Comparison of ENCODE assay signal across 9 cellular contexts in the genomic region with DNA sequence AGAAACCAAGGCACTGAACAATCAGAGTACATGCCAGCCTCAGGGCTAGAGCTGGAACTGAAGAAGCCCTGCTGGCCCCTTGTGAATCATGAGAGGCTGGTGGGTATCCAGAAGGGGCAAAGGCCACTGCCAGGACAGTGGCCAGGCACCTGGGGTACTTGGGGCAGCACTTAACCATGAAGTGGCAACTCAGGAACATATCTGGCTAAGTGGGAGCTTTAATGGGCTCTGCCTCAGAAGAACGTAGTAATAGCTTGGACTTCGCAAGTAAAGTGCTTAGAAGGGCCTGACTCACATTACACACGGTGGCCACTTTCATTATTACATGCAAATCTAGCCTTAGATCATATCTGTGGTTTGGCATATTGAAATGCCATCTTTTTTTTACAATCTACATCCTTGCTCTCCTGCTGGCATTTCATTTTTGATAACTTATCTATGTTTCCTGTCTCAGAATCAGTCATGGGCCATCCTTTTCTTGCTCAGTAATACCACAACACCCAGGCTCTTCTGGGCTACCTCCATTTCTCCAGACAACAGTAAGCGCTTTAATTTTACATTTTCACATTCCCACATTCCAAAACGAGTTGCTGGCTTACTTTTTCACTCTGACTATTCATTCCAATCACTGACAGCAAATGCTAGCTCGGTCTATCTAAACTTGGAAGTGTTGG. TPM values are rescaled to one million over a fixed set of nuclear protein-coding genes. Genes with fewer than 3 reads are reported as not detected.
A peak's percentile ranks its signal among the peaks of the same experiment; 100 is the strongest.
DNase-seq lines count a peak whose midpoint lies in the region; ATAC-seq, FAIRE-seq and TF ChIP-seq lines count a peak whose summit lies in the region.
"Had no signal": no experiment of that assay in that cellular context is flagged by ENCODE, and none has a peak within 500 bp of the region (broad histone marks: within the 10 kb centered on the region; RNA-seq: fewer than 3 reads in every experiment).

No MANE protein-coding gene starts in this region.

- no peak overlapping the region for H3K9ac ChIP-seq in astrocyte (ENCODE audit: low read length)

- intact Hi-C loops in left ventricle myocardium superior (cut with micrococcal nuclease), result no loop called here
- intact Hi-C loops in cardiac septum (cut with DNase I), result loop anchor here (5.0 kb wide), 1 partner anchor 37 kb away; the partner anchor contains the start of gene GZF1

- no peak overlapping the region for H2AFZ ChIP-seq in astrocyte (ENCODE audit: low read depth, low read length)

- peak overlapping the region; percentile 32 for H3K4me2 ChIP-seq in astrocyte (ENCODE audit: low read length)

- H3K9me3 ChIP-seq in astrocyte (ENCODE audit: insufficient read depth, low read depth, low read length), result no peaks in the 10 kb centered on the region

- TF ChIP-seq CTCF in astrocyte (IDR thresholded peaks at IDR 0.05; ENCODE audit: insufficient read depth, low read depth, low read length) (no peak), type B pancreatic cell (conservative IDR thresholded peaks at IDR 0.05) (peak; percentile 46)

- H3K79me2 ChIP-seq in astrocyte (ENCODE audit: insufficient read depth, low read length), result peaks cover 36% of the 10 kb centered on the region

- H3K27ac Mint-ChIP-seq in astrocyte (ENCODE audit: unreplicated experiment) (no peak overlapping the region), type B pancreatic cell (no peak overlapping the region)
- H3K27ac Mint-ChIP-seq: WTC11 had no signal

- peaks cover 5% of the 10 kb centered on the region for H3K36me3 ChIP-seq in astrocyte (ENCODE audit: insufficient read depth, low read length)

- no peak for FAIRE-seq in astrocyte (lab: Jason Lieb, UNC)

- no peak overlapping the region for H3K4me3 ChIP-seq in astrocyte (ENCODE audit: insufficient read depth, low read depth, low read length)

- no peaks in the 10 kb centered on the region for H3K27me3 Mint-ChIP-seq in astrocyte (ENCODE audit: low read depth, unreplicated experiment)
- H3K27me3 Mint-ChIP-seq in type B pancreatic cell, result no peaks in the 10 kb centered on the region

- H3K27ac ChIP-seq in astrocyte (ENCODE audit: low read depth, low read length), result peak overlapping the region; percentile 23

- H3K4me3 Mint-ChIP-seq in astrocyte (ENCODE audit: unreplicated experiment) (no peak overlapping the region), type B pancreatic cell (no peak overlapping the region)
- H3K4me3 Mint-ChIP-seq: WTC11 had no signal

- H3K4me1 Mint-ChIP-seq in astrocyte (ENCODE audit: low read depth, unreplicated experiment) (peaks cover 16% of the 10 kb centered on the region), type B pancreatic cell (ENCODE audit: unreplicated experiment) (peaks cover 3% of the 10 kb centered on the region)

- no peaks in the 10 kb centered on the region for H3K9me3 Mint-ChIP-seq in astrocyte (ENCODE audit: unreplicated experiment)
- H3K9me3 Mint-ChIP-seq in type B pancreatic cell, result no peaks in the 10 kb centered on the region
- H3K9me3 Mint-ChIP-seq: WTC11 had no signal

- peak; percentile 16 for ATAC-seq in left ventricle myocardium superior
- ATAC-seq in HG03457 (IDR thresholded peaks at IDR 0.05; ENCODE audit: unreplicated experiment), result no peak
- ATAC-seq: WTC11 had no signal

- H4K20me1 ChIP-seq in astrocyte (ENCODE audit: insufficient read depth, low read length), result peaks cover 47% of the 10 kb centered on the region

- H3K27me3 ChIP-seq in astrocyte (ENCODE audit: insufficient read depth, low read length), result no peaks in the 10 kb centered on the region

- H3K4me1 ChIP-seq in astrocyte (ENCODE audit: insufficient read depth, low read length), result peaks cover 10% of the 10 kb centered on the region

- peaks cover 7% of the 10 kb centered on the region for H3K36me3 Mint-ChIP-seq in astrocyte (ENCODE audit: low read depth, unreplicated experiment)
- peaks cover 17% of the 10 kb centered on the region for H3K36me3 Mint-ChIP-seq in type B pancreatic cell

- DNase-seq in left ventricle myocardium superior, result no peak
- no peak for DNase-seq in cardiac septum (ENCODE audit: low spot score)
- peak; percentile 19 for DNase-seq in LHCN-M2 (ENCODE audit: low read depth)
- peak; percentile 84 for DNase-seq in astrocyte (ENCODE audit: low read depth)
- DNase-seq in type B pancreatic cell (ENCODE audit: extremely low spot score, unreplicated experiment), result no peak
- no peak for DNase-seq in NCI-H82 (lab: John Stamatoyannopoulos, UW)
- no peak for DNase-seq in iPS-NIHi11 (ENCODE audit: low spot score)

RNA-seq across cellular contexts. Expression of gene NAPB, which starts 21.6 kb away (rescaled TPM):
- 6.0 TPM for total RNA-seq in left ventricle myocardium superior
- 6.1 TPM for total RNA-seq in cardiac septum
- 12.8 and 14.2 TPM in 2 replicates for total RNA-seq in LHCN-M2 (2014; rRNA removed)
- 3.8 TPM for polyA plus RNA-seq in LHCN-M2 (2012)
- 10.2 and 13.1 TPM in 2 replicates for total RNA-seq in astrocyte
- total RNA-seq in type B pancreatic cell (ENCODE audit: low replicate concordance), result 10.5 and 15.1 TPM in 2 replicates

RNA-seq across cellular contexts. Expression of gene GZF1, which starts 37.7 kb away (rescaled TPM):
- total RNA-seq in left ventricle myocardium superior, result 26.7 TPM
- 25.7 TPM for total RNA-seq in cardiac septum
- 18.7 and 19.6 TPM in 2 replicates for total RNA-seq in LHCN-M2 (2014; rRNA removed)
- polyA plus RNA-seq in LHCN-M2 (2012), result 8.7 TPM
- total RNA-seq in astrocyte, result 12.2 and 16.3 TPM in 2 replicates
- total RNA-seq in type B pancreatic cell (ENCODE audit: low replicate concordance), result 13.4 and 14.4 TPM in 2 replicates

RNA-seq across cellular contexts. Expression of gene CSTL1, which starts 39.8 kb away (rescaled TPM):
- total RNA-seq in left ventricle myocardium superior, result not detected
- not detected for total RNA-seq in cardiac septum
- not detected in 2 replicates for total RNA-seq in LHCN-M2 (2014; rRNA removed)
- not detected for polyA plus RNA-seq in LHCN-M2 (2012)
- not detected in 2 replicates for total RNA-seq in astrocyte
- not detected in 2 replicates for total RNA-seq in type B pancreatic cell (ENCODE audit: low replicate concordance)
- total RNA-seq: WTC11 had no signal

RNA-seq across cellular contexts. Expression of gene NXT1, which starts 49.1 kb away (rescaled TPM):
- total RNA-seq in left ventricle myocardium superior (6.0 TPM), cardiac septum (10.6 TPM), LHCN-M2 (2014; rRNA removed) (54.2 and 73.4 TPM in 2 replicates), astrocyte (17.9 and 19.3 TPM in 2 replicates), type B pancreatic cell (ENCODE audit: low replicate concordance) (22.3 and 25.7 TPM in 2 replicates)
- polyA plus RNA-seq in LHCN-M2 (2012), result 22.2 TPM

RNA-seq across cellular contexts. Expression of gene CST11, which starts 53.0 kb away (rescaled TPM):
- total RNA-seq in left ventricle myocardium superior (not detected), cardiac septum (not detected), LHCN-M2 (2014; rRNA removed) (not detected in 2 replicates), astrocyte (not detected in 2 replicates), type B pancreatic cell (ENCODE audit: low replicate concordance) (not detected in 2 replicates)
- polyA plus RNA-seq in LHCN-M2 (2012), result not detected
- total RNA-seq: WTC11 had no signal

Comparison
In these comparisons a context has a peak if more than half of its experiments do, and no peak if none do; other contexts are left out.
1. DNase-seq: peak in LHCN-M2 (single experiment) and astrocyte (single experiment); none in left ventricle myocardium superior (single experiment), cardiac septum (single experiment), type B pancreatic cell (single experiment), NCI-H82 (single experiment) and iPS-NIHi11 (single experiment).